Comparison of ENCODE assay signal across 8 cellular contexts in the genomic region with DNA sequence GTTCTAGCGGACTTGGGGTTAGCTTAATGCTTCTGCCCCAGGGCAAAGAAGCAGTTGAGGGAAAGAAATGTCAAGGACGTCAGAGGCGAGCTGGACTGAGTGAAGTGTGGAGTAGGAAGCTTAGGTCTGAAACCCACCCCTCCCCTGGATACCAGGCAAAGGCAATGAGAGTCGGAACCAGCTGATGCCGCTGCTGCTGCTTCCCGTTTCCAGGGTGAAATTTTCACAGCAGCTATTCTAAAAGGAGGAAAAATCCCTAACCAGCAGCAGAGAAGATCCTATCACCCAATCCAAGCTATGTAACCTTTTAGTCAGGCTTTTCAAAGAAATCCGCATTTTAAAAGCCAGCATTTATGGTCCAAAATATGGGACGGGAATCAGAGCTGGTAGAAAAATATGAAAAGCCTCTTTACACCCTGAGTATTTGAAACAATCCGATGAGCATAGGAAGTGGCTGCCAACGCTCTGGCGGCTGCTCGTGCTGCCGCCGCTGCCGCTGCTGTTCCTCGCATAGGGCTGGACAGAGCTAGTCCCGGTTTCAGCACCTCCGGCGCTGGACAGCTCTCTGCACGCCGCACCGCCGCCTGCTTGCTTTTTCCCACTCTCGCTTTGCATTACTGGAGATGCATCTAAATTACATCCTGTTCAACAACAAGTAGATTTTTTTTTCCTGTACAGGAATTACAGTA.
DNase-seq lines count a peak whose midpoint lies in the region; ATAC-seq and TF ChIP-seq lines count a peak whose summit lies in the region.

No MANE protein-coding gene starts in this region.

- no peaks in the 10 kb centered on the region for H3K9me2 ChIP-seq in GM23338 (ENCODE audit: insufficient read depth)

- DNase-seq in GM12865 (ENCODE audit: low read depth) (peak; percentile 52), GM23338 (ENCODE audit: low spot score) (peak; percentile 91), KBM-7 (peak; percentile 77), T-helper 2 cell (peak in 3 of 5 experiments; percentile 5 to 66 (median 18)), colonic mucosa (peak; percentile 57), left lobe of liver (ENCODE audit: low spot score) (peak; percentile 58), esophagus muscularis mucosa (ENCODE audit: extremely low spot score) (no peak)
- peak; percentile 3 for DNase-seq in stimulated activated CD8-positive, alpha-beta memory T cell treated with anti-CD3 and anti-CD28 coated beads, Interleukin-4, amount 100 ng/mL, for 24 hours (ENCODE audit: low read depth)

- peak overlapping the region; percentile 74 for H3K4me2 ChIP-seq in GM23338

- H3K27me3 ChIP-seq in GM23338 (ENCODE audit: insufficient read depth) (no peaks in the 10 kb centered on the region), colonic mucosa (no peaks in the 10 kb centered on the region), esophagus muscularis mucosa (no peaks in the 10 kb centered on the region)

- H3K4me3 Mint-ChIP-seq in GM23338, result peak overlapping the region; percentile 64

- H3K9me3 Mint-ChIP-seq in GM23338, result no peaks in the 10 kb centered on the region

- H2AFZ ChIP-seq in GM23338, result no peak overlapping the region

- no peak for TF ChIP-seq EP300 in esophagus muscularis mucosa (IDR thresholded peaks at IDR 0.05)

- no peaks in the 10 kb centered on the region for H3K79me2 ChIP-seq in GM23338 (replicated peaks; ENCODE audit: insufficient read depth)

- peaks cover 21% of the 10 kb centered on the region for H3K4me1 ChIP-seq in GM23338 (ENCODE audit: insufficient read depth)
- H3K4me1 ChIP-seq in colonic mucosa, result no peaks in the 10 kb centered on the region
- peaks cover 0 to 3% (median 0%) of the 10 kb centered on the region in 4 donors for H3K4me1 ChIP-seq in esophagus muscularis mucosa

- no peaks in the 10 kb centered on the region for H3F3A ChIP-seq in GM23338 (replicated peaks; ENCODE audit: low read depth)

- no peak overlapping the region for H3K27ac ChIP-seq in GM23338 (ENCODE audit: low read depth)
- H3K27ac ChIP-seq in colonic mucosa, result no peak overlapping the region
- no peak overlapping the region for H3K27ac ChIP-seq in esophagus muscularis mucosa (replicated peaks in 1 of 4)

- H3K36me3 ChIP-seq in GM23338 (ENCODE audit: insufficient read depth) (no peaks in the 10 kb centered on the region), colonic mucosa (no peaks in the 10 kb centered on the region), esophagus muscularis mucosa (no peaks in the 10 kb centered on the region)

- peak; percentile 100 for ATAC-seq in GM23338
- ATAC-seq in left lobe of liver, result peak; percentile 95

- intact Hi-C loops in colonic mucosa (cut with DNase I), result no loop called here
- intact Hi-C loops in esophagus muscularis mucosa (cut with DNase I), result no loop called here

- H3K36me3 Mint-ChIP-seq in GM23338 (ENCODE audit: low read depth), result no peaks in the 10 kb centered on the region

- TF ChIP-seq POLR2A in esophagus muscularis mucosa (IDR thresholded peaks at IDR 0.05; ENCODE audit: low read depth), result no peak

- in situ Hi-C loops in KBM-7 (cut with MboI; ENCODE audit: low pct_unique_long_range_greater_than_20kb, low sequenced_read_pairs), result no loop called here

- H3K4me1 Mint-ChIP-seq in GM23338, result peaks cover 20% of the 10 kb centered on the region

- H3K27ac Mint-ChIP-seq in GM23338, result no peak overlapping the region

- H3K27me3 Mint-ChIP-seq in GM23338 (ENCODE audit: insufficient read depth, low read depth, poor library complexity), result peaks cover 5% of the 10 kb centered on the region

- H3K9ac ChIP-seq in colonic mucosa (ENCODE audit: low read depth in 2 of 2, low read length in 2 of 2), result no peak overlapping the region

- no peaks in the 10 kb centered on the region for H4K20me1 ChIP-seq in GM23338 (replicated peaks; ENCODE audit: insufficient read depth)

- H3K4me3 ChIP-seq in GM12865 (ENCODE audit: low read depth, low read length) (no peak overlapping the region), GM23338 (peak overlapping the region; percentile 45), colonic mucosa (no peak overlapping the region), esophagus muscularis mucosa (no peak overlapping the region)

- TF ChIP-seq CTCF in GM12865 (IDR thresholded peaks at IDR 0.05; ENCODE audit: insufficient read depth, low read depth, low read length, missing control alignments) (no peak), GM23338 (conservative IDR thresholded peaks at IDR 0.05; ENCODE audit: low read depth in 2 of 2) (no peak), colonic mucosa (IDR thresholded peaks at IDR 0.05) (no peak), esophagus muscularis mucosa (IDR thresholded peaks at IDR 0.05) (no peak)

- no peaks in the 10 kb centered on the region for H3K9me3 ChIP-seq in colonic mucosa
- no peaks in the 10 kb centered on the region for H3K9me3 ChIP-seq in esophagus muscularis mucosa

- WGBS in esophagus muscularis mucosa, result 9% methylated on average over 15 of the region's 24 CpGs

TF ChIP-seq in GM23338, 12 proteins besides CTCF, POLR2A, EP300 and RAD21 (continues in another document):
- no peak for TF ChIP-seq EZH2phosphoT487 (IDR thresholded peaks at IDR 0.05; ENCODE audit: unreplicated experiment)
- TF ChIP-seq CREB1 (CRISPR knock-in tag; IDR thresholded peaks at IDR 0.05; ENCODE audit: low read depth), result peak; percentile 57; the same call in 1 of the 2 replicates
- no peak for TF ChIP-seq ZNF331 (CRISPR knock-in tag; IDR thresholded peaks at IDR 0.05; ENCODE audit: low read depth)
- TF ChIP-seq ZNF114 (CRISPR knock-in tag; IDR thresholded peaks at IDR 0.05), result 0 out of 2 replicates have a peak, but pooled peaks have one; percentile 63
- TF ChIP-seq, protein P1, sequence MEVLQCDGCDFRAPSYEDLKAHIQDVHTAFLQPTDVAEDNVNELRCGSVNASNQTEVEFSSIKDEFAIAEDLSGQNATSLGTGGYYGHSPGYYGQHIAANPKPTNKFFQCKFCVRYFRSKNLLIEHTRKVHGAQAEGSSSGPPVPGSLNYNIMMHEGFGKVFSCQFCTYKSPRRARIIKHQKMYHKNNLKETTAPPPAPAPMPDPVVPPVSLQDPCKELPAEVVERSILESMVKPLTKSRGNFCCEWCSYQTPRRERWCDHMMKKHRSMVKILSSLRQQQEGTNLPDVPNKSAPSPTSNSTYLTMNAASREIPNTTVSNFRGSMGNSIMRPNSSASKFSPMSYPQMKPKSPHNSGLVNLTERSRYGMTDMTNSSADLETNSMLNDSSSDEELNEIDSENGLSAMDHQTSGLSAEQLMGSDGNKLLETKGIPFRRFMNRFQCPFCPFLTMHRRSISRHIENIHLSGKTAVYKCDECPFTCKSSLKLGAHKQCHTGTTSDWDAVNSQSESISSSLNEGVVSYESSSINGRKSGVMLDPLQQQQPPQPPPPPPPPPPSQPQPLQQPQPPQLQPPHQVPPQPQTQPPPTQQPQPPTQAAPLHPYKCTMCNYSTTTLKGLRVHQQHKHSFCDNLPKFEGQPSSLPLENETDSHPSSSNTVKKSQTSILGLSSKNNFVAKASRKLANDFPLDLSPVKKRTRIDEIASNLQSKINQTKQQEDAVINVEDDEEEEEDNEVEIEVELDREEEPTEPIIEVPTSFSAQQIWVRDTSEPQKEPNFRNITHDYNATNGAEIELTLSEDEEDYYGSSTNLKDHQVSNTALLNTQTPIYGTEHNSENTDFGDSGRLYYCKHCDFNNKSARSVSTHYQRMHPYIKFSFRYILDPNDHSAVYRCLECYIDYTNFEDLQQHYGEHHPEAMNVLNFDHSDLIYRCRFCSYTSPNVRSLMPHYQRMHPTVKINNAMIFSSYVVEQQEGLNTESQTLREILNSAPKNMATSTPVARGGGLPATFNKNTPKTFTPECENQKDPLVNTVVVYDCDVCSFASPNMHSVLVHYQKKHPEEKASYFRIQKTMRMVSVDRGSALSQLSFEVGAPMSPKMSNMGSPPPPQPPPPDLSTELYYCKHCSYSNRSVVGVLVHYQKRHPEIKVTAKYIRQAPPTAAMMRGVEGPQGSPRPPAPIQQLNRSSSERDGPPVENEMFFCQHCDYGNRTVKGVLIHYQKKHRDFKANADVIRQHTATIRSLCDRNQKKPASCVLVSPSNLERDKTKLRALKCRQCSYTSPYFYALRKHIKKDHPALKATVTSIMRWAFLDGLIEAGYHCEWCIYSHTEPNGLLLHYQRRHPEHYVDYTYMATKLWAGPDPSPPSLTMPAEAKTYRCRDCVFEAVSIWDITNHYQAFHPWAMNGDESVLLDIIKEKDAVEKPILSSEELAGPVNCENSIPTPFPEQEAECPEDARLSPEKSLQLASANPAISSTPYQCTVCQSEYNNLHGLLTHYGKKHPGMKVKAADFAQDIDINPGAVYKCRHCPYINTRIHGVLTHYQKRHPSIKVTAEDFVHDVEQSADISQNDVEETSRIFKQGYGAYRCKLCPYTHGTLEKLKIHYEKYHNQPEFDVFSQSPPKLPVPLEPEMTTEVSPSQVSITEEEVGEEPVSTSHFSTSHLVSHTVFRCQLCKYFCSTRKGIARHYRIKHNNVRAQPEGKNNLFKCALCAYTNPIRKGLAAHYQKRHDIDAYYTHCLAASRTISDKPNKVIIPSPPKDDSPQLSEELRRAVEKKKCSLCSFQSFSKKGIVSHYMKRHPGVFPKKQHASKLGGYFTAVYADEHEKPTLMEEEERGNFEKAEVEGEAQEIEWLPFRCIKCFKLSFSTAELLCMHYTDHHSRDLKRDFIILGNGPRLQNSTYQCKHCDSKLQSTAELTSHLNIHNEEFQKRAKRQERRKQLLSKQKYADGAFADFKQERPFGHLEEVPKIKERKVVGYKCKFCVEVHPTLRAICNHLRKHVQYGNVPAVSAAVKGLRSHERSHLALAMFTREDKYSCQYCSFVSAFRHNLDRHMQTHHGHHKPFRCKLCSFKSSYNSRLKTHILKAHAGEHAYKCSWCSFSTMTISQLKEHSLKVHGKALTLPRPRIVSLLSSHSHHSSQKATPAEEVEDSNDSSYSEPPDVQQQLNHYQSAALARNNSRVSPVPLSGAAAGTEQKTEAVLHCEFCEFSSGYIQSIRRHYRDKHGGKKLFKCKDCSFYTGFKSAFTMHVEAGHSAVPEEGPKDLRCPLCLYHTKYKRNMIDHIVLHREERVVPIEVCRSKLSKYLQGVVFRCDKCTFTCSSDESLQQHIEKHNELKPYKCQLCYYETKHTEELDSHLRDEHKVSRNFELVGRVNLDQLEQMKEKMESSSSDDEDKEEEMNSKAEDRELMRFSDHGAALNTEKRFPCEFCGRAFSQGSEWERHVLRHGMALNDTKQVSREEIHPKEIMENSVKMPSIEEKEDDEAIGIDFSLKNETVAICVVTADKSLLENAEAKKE (CRISPR knock-in tag; IDR thresholded peaks at IDR 0.05), result no peak
